1 cellular context compared by ENCODE assay signal in the genomic region with DNA sequence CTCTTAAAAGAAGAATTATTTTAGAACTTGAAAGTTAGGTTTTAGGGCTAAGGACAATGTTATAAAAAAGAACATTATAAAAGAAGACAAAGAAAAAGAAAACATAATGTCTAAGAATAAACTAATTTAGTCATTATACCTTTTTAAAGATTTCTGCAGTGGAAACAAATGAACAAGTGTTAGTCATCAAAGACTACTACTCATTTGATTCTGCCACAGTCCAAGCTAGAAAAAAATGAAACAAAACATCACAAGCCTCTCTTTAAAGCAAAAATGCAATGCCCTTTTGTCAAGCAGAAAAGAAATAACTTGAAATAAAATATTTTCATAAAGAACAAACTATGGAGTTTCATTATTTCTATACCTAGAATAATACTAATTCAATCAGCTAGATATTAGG.
TF ChIP-seq lines count a peak whose summit lies in the region.

No MANE protein-coding gene starts in this region.

TF ChIP-seq in GM12878, 131 proteins besides CTCF, POLR2A, EP300 and RAD21 (continued from another document):
- TF ChIP-seq, protein P1, sequence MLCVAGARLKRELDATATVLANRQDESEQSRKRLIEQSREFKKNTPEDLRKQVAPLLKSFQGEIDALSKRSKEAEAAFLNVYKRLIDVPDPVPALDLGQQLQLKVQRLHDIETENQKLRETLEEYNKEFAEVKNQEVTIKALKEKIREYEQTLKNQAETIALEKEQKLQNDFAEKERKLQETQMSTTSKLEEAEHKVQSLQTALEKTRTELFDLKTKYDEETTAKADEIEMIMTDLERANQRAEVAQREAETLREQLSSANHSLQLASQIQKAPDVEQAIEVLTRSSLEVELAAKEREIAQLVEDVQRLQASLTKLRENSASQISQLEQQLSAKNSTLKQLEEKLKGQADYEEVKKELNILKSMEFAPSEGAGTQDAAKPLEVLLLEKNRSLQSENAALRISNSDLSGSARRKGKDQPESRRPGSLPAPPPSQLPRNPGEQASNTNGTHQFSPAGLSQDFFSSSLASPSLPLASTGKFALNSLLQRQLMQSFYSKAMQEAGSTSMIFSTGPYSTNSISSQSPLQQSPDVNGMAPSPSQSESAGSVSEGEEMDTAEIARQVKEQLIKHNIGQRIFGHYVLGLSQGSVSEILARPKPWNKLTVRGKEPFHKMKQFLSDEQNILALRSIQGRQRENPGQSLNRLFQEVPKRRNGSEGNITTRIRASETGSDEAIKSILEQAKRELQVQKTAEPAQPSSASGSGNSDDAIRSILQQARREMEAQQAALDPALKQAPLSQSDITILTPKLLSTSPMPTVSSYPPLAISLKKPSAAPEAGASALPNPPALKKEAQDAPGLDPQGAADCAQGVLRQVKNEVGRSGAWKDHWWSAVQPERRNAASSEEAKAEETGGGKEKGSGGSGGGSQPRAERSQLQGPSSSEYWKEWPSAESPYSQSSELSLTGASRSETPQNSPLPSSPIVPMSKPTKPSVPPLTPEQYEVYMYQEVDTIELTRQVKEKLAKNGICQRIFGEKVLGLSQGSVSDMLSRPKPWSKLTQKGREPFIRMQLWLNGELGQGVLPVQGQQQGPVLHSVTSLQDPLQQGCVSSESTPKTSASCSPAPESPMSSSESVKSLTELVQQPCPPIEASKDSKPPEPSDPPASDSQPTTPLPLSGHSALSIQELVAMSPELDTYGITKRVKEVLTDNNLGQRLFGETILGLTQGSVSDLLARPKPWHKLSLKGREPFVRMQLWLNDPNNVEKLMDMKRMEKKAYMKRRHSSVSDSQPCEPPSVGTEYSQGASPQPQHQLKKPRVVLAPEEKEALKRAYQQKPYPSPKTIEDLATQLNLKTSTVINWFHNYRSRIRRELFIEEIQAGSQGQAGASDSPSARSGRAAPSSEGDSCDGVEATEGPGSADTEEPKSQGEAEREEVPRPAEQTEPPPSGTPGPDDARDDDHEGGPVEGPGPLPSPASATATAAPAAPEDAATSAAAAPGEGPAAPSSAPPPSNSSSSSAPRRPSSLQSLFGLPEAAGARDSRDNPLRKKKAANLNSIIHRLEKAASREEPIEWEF (IDR thresholded peaks at IDR 0.05; ENCODE audit: insufficient replicate concordance, low read depth, low read length), result no peak
- TF ChIP-seq GATAD2B (conservative IDR thresholded peaks at IDR 0.05; ENCODE audit: low read depth) (no peak), YY1 (IDR thresholded peaks at IDR 0.05; ENCODE audit: low read depth, low read length) (no peak), RFX5 (IDR thresholded peaks at IDR 0.05; ENCODE audit: low read depth, low read length) (no peak), SRF (IDR thresholded peaks at IDR 0.05; ENCODE audit: low read depth in 2 of 2, low read length in 2 of 2) (no peak), KDM1A (IDR thresholded peaks at IDR 0.05; ENCODE audit: borderline replicate concordance) (no peak)
- TF ChIP-seq, protein P2, sequence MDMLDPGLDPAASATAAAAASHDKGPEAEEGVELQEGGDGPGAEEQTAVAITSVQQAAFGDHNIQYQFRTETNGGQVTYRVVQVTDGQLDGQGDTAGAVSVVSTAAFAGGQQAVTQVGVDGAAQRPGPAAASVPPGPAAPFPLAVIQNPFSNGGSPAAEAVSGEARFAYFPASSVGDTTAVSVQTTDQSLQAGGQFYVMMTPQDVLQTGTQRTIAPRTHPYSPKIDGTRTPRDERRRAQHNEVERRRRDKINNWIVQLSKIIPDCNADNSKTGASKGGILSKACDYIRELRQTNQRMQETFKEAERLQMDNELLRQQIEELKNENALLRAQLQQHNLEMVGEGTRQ (IDR thresholded peaks at IDR 0.05; ENCODE audit: borderline replicate concordance, low read depth, low read length), result no peak
